Comparison of ENCODE assay signal across 1 cellular context in genomic region chrX:107940095-107940494, GRCh38.
A peak's percentile ranks its signal among the peaks of the same experiment; 100 is the strongest.
TF ChIP-seq lines count a peak whose summit lies in the region.

No MANE protein-coding gene starts in this region.

TF ChIP-seq in HepG2, 621 proteins besides CTCF, POLR2A, EP300 and RAD21 (continued from another document):
- TF ChIP-seq, protein P1, sequence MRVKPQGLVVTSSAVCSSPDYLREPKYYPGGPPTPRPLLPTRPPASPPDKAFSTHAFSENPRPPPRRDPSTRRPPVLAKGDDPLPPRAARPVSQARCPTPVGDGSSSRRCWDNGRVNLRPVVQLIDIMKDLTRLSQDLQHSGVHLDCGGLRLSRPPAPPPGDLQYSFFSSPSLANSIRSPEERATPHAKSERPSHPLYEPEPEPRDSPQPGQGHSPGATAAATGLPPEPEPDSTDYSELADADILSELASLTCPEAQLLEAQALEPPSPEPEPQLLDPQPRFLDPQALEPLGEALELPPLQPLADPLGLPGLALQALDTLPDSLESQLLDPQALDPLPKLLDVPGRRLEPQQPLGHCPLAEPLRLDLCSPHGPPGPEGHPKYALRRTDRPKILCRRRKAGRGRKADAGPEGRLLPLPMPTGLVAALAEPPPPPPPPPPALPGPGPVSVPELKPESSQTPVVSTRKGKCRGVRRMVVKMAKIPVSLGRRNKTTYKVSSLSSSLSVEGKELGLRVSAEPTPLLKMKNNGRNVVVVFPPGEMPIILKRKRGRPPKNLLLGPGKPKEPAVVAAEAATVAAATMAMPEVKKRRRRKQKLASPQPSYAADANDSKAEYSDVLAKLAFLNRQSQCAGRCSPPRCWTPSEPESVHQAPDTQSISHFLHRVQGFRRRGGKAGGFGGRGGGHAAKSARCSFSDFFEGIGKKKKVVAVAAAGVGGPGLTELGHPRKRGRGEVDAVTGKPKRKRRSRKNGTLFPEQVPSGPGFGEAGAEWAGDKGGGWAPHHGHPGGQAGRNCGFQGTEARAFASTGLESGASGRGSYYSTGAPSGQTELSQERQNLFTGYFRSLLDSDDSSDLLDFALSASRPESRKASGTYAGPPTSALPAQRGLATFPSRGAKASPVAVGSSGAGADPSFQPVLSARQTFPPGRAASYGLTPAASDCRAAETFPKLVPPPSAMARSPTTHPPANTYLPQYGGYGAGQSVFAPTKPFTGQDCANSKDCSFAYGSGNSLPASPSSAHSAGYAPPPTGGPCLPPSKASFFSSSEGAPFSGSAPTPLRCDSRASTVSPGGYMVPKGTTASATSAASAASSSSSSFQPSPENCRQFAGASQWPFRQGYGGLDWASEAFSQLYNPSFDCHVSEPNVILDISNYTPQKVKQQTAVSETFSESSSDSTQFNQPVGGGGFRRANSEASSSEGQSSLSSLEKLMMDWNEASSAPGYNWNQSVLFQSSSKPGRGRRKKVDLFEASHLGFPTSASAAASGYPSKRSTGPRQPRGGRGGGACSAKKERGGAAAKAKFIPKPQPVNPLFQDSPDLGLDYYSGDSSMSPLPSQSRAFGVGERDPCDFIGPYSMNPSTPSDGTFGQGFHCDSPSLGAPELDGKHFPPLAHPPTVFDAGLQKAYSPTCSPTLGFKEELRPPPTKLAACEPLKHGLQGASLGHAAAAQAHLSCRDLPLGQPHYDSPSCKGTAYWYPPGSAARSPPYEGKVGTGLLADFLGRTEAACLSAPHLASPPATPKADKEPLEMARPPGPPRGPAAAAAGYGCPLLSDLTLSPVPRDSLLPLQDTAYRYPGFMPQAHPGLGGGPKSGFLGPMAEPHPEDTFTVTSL (CRISPR knock-in tag; IDR thresholded peaks at IDR 0.05; ENCODE audit: borderline replicate concordance): no peak
- TF ChIP-seq HNRNPUL1 (IDR thresholded peaks at IDR 0.05; ENCODE audit: low read depth, low read length): no peak
- peak; percentile 93 for TF ChIP-seq ZNF644 (CRISPR knock-in tag; IDR thresholded peaks at IDR 0.05; ENCODE audit: low read depth)
- no peak for TF ChIP-seq ZNF329 (CRISPR knock-in tag; IDR thresholded peaks at IDR 0.05; ENCODE audit: low read depth)
- TF ChIP-seq ZNF557 (CRISPR knock-in tag; IDR thresholded peaks at IDR 0.05): no peak
- no peak for TF ChIP-seq CCAR2 (optimal IDR thresholded peaks at IDR 0.05; ENCODE audit: low read depth, low read length)
- no peak for TF ChIP-seq HNRNPH1 (optimal IDR thresholded peaks at IDR 0.05; ENCODE audit: low read depth, low read length)
- no peak for TF ChIP-seq ZBTB1 (CRISPR knock-in tag; IDR thresholded peaks at IDR 0.05; ENCODE audit: borderline replicate concordance)
- no peak for TF ChIP-seq ZIK1 (CRISPR knock-in tag; IDR thresholded peaks at IDR 0.05; ENCODE audit: borderline replicate concordance, low read depth)
- TF ChIP-seq ZNF350 (CRISPR knock-in tag; IDR thresholded peaks at IDR 0.05; ENCODE audit: borderline replicate concordance, low read depth): no peak
- TF ChIP-seq RARA (CRISPR knock-in tag; IDR thresholded peaks at IDR 0.05): 0 out of 2 replicates have a peak, but pooled peaks have one; percentile 22
- TF ChIP-seq JUND (CRISPR knock-in tag; IDR thresholded peaks at IDR 0.05): peak; percentile 50; the same call in 1 of the 2 replicates
- TF ChIP-seq RXRB (CRISPR knock-in tag; IDR thresholded peaks at IDR 0.05; ENCODE audit: borderline replicate concordance): 0 out of 2 replicates have a peak, but pooled peaks have one; percentile 19
- TF ChIP-seq ERF (CRISPR knock-in tag; IDR thresholded peaks at IDR 0.05): no peak
- TF ChIP-seq DNMT1 (CRISPR knock-in tag; IDR thresholded peaks at IDR 0.05): no peak
- TF ChIP-seq ZNF558 (CRISPR knock-in tag; IDR thresholded peaks at IDR 0.05; ENCODE audit: borderline replicate concordance): no peak
- no peak for TF ChIP-seq ZNF740 (CRISPR knock-in tag; IDR thresholded peaks at IDR 0.05)
- TF ChIP-seq KMT2A (CRISPR knock-in tag; IDR thresholded peaks at IDR 0.05): no peak
- peak; percentile 4; the same call in 1 of the 2 replicates for TF ChIP-seq CREB1 (IDR thresholded peaks at IDR 0.05)
- no peak for TF ChIP-seq CREB1 (CRISPR knock-in tag; IDR thresholded peaks at IDR 0.05)
- TF ChIP-seq PHF8 (CRISPR knock-in tag; IDR thresholded peaks at IDR 0.05): no peak
- TF ChIP-seq KDM3A (CRISPR knock-in tag; IDR thresholded peaks at IDR 0.05; ENCODE audit: low read depth): no peak
- no peak for TF ChIP-seq PTBP1 (IDR thresholded peaks at IDR 0.05; ENCODE audit: low read depth, low read length, poor library complexity, severe bottlenecking)
- no peak for TF ChIP-seq U2AF1 (optimal IDR thresholded peaks at IDR 0.05; ENCODE audit: low read depth, low read length)
- TF ChIP-seq TAF1 (CRISPR knock-in tag; IDR thresholded peaks at IDR 0.05): no peak
- no peak for TF ChIP-seq ZNF598 (CRISPR knock-in tag; IDR thresholded peaks at IDR 0.05; ENCODE audit: borderline replicate concordance)
- no peak for TF ChIP-seq BCL3 (CRISPR knock-in tag; IDR thresholded peaks at IDR 0.05)
- no peak for TF ChIP-seq REPIN1 (CRISPR knock-in tag; IDR thresholded peaks at IDR 0.05; ENCODE audit: borderline replicate concordance, low read depth)
